1 cellular context compared by ENCODE assay signal in the genomic region with DNA sequence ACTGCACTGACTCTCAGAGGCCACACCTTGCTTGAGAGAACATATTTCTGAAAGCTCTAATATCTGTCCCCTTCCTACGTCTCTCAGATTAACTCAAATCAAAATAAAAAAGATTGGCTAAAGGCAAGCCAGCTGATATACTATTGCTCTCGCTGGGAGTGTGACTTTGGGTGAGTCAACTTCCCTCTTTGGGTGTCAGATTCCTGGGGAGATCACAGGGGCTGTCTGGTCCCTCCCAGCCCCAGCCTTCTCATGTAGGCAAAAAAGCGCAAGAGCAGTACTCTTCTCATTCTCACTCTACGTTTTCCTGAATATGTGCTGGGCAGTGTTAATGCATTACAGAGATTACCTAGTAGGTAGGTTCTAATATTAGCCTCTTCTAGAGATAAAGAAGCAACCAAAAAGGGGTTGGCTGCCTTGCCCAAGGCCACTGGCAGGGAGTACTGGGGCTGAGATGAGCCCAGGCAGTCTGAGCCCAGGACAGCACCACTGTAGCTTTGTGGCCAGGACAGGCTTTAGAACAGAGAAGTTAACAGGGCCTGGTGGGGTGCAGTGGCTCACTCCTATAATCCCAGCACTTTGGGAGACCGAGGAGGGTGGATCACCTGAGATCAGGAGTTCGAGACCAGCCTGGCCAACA.
TF ChIP-seq lines count a peak whose summit lies in the region.

No MANE protein-coding gene starts in this region.

TF ChIP-seq in HepG2, 621 proteins besides CTCF, POLR2A, EP300 and RAD21:
- TF ChIP-seq ELF4 (CRISPR knock-in tag; IDR thresholded peaks at IDR 0.05; ENCODE audit: borderline replicate concordance) (no peak), ZMYM2 (CRISPR knock-in tag; IDR thresholded peaks at IDR 0.05) (no peak), XRCC5 (optimal IDR thresholded peaks at IDR 0.05; ENCODE audit: low read length) (no peak), NFIB (CRISPR knock-in tag; IDR thresholded peaks at IDR 0.05; ENCODE audit: borderline replicate concordance) (no peak), MLX (CRISPR knock-in tag; IDR thresholded peaks at IDR 0.05) (no peak), TEAD2 (CRISPR knock-in tag; IDR thresholded peaks at IDR 0.05) (no peak), ATF5 (CRISPR knock-in tag; IDR thresholded peaks at IDR 0.05; ENCODE audit: low read depth) (no peak), LRRFIP1 (CRISPR knock-in tag; conservative IDR thresholded peaks at IDR 0.05) (no peak), USF2 (IDR thresholded peaks at IDR 0.05; ENCODE audit: low read depth, low read length) (no peak), USF2 (CRISPR knock-in tag; IDR thresholded peaks at IDR 0.05; ENCODE audit: borderline replicate concordance) (no peak), ZNF354B (CRISPR knock-in tag; IDR thresholded peaks at IDR 0.05) (no peak), ZSCAN20 (CRISPR knock-in tag; IDR thresholded peaks at IDR 0.05; ENCODE audit: borderline replicate concordance) (no peak), HCFC1 (IDR thresholded peaks at IDR 0.05; ENCODE audit: low read depth, low read length) (no peak), EZH2 (conservative IDR thresholded peaks at IDR 0.05; ENCODE audit: low read depth, low read length) (no peak), GLI4 (CRISPR knock-in tag; IDR thresholded peaks at IDR 0.05; ENCODE audit: borderline replicate concordance) (no peak), ZNF160 (CRISPR knock-in tag; IDR thresholded peaks at IDR 0.05) (no peak), NFYC (CRISPR knock-in tag; IDR thresholded peaks at IDR 0.05) (no peak), ZFP91 (CRISPR knock-in tag; IDR thresholded peaks at IDR 0.05; ENCODE audit: borderline replicate concordance) (no peak)
- TF ChIP-seq, protein P1, sequence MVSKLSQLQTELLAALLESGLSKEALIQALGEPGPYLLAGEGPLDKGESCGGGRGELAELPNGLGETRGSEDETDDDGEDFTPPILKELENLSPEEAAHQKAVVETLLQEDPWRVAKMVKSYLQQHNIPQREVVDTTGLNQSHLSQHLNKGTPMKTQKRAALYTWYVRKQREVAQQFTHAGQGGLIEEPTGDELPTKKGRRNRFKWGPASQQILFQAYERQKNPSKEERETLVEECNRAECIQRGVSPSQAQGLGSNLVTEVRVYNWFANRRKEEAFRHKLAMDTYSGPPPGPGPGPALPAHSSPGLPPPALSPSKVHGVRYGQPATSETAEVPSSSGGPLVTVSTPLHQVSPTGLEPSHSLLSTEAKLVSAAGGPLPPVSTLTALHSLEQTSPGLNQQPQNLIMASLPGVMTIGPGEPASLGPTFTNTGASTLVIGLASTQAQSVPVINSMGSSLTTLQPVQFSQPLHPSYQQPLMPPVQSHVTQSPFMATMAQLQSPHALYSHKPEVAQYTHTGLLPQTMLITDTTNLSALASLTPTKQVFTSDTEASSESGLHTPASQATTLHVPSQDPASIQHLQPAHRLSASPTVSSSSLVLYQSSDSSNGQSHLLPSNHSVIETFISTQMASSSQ (IDR thresholded peaks at IDR 0.05; ENCODE audit: low read depth), result no peak
- TF ChIP-seq, protein P1 (CRISPR knock-in tag; IDR thresholded peaks at IDR 0.05; ENCODE audit: borderline replicate concordance), result no peak
